16 cellular contexts compared by ENCODE assay signal in genomic region chr16:2184346-2184745, GRCh38.
DNase-seq lines count a peak whose midpoint lies in the region; ATAC-seq and TF ChIP-seq lines count a peak whose summit lies in the region.
"Had no signal": no experiment of that assay in that cellular context is flagged by ENCODE, and none has a peak within 500 bp of the region (broad histone marks: within the 10 kb centered on the region; RNA-seq: fewer than 3 reads in every experiment).

No MANE protein-coding gene starts in this region.

- in situ Hi-C loops in ACHN (cut with HindIII; ENCODE audit: low pct_ligation_motif_present, low pct_unique_long_range_greater_than_20kb, low sequenced_read_pairs) = no loop called here

- H4K20me1 ChIP-seq in BLaER1 treated with 17β-estradiol and CSF1 and Interleukin-3, amounts not matched to agents 10 nM and 100 nM = peaks cover 0 to 72% (median 37%) of the 10 kb centered on the region in 11 experiments; a peak in 16 of 22 replicates

- H3K27me3 Mint-ChIP-seq in memory B cell = no peaks in the 10 kb centered on the region
- H3K27me3 Mint-ChIP-seq in stimulated activated memory B cell treated with anti-CD40 and anti-IgM and Interleukin-4, amounts not matched to agents 10 μg/mL and 1 μg/mL and 100 μg/mL, for 72 hours = peaks cover 12% of the 10 kb centered on the region
- H3K27me3 Mint-ChIP-seq: CD4-positive, alpha-beta T cell; IgD-negative memory B cell had no signal

- H3K4me3 ChIP-seq in BLaER1 treated with 17β-estradiol and CSF1 and Interleukin-3, amounts not matched to agents 10 nM and 100 nM = peak overlapping the region in 2 of 10 experiments; percentile 25 to 57; a peak in 1 of 20 replicates
- H3K4me3 ChIP-seq in HEK293 (ENCODE audit: low read depth, low read length) = no peak overlapping the region
- H3K4me3 ChIP-seq: A549, GM12878 had no signal

- POLR2A ChIA-PET in HEK293 (lab: Yijun Ruan, JAX) = no interaction called here

- no peak for DNase-seq in memory B cell (ENCODE audit: low spot score in 2 of 2)
- no peak for DNase-seq in foreskin melanocyte
- DNase-seq in stimulated activated CD4-positive, alpha-beta T cell treated with anti-CD3 and anti-CD28 coated beads, Interleukin-2, amount 100 ng/mL, for 48 hours = no peak
- DNase-seq in ACHN = no peak
- DNase-seq: C1 segment of cervical spinal cord; CD4-positive, alpha-beta T cell; DMS79; GOT3; HCEC 1CT; KG1 had no signal

- H3K27ac Mint-ChIP-seq in memory B cell = no peak overlapping the region
- H3K27ac Mint-ChIP-seq in stimulated activated memory B cell treated with anti-CD40 and anti-IgM and Interleukin-4, amounts not matched to agents 10 μg/mL and 1 μg/mL and 100 μg/mL, for 72 hours = peak overlapping the region; percentile 9
- H3K27ac Mint-ChIP-seq: CD4-positive, alpha-beta T cell had no signal

- TF ChIP-seq CTCF in HEK293 (tag by site-specific recombination; IDR thresholded peaks at IDR 0.05) = no peak

- H3K9me3 ChIP-seq in BLaER1 treated with 17β-estradiol and CSF1 and Interleukin-3, amounts not matched to agents 10 nM and 100 nM (replicated peaks in 1 of 11) = no peaks in the 10 kb centered on the region
- H3K9me3 ChIP-seq in HEK293 (ENCODE audit: control insufficient read depth, insufficient read depth, low read depth, low read length) = no peaks in the 10 kb centered on the region
- H3K9me3 ChIP-seq: A549 had no signal

- CTCF ChIA-PET in HEK293 (lab: Yijun Ruan, JAX) = no interaction called here

- peaks cover 19 to 53% (median 40%) of the 10 kb centered on the region in 10 experiments; a peak in 19 of 20 replicates for H3K4me1 ChIP-seq in BLaER1 treated with 17β-estradiol and CSF1 and Interleukin-3, amounts not matched to agents 10 nM and 100 nM
- H3K4me1 ChIP-seq in HEK293 (ENCODE audit: control insufficient read depth, insufficient read depth, low read length) = no peaks in the 10 kb centered on the region
- H3K4me1 ChIP-seq: A549 had no signal

- peak overlapping the region; percentile 70 to 93 (median 86) for H3K4me2 ChIP-seq in BLaER1 treated with 17β-estradiol and CSF1 and Interleukin-3, amounts not matched to agents 10 nM and 100 nM
- H3K4me2 ChIP-seq: A549 had no signal

- peak overlapping the region; percentile 0 for H3K4me3 Mint-ChIP-seq in memory B cell
- no peak overlapping the region for H3K4me3 Mint-ChIP-seq in stimulated activated memory B cell treated with anti-CD40 and anti-IgM and Interleukin-4, amounts not matched to agents 10 μg/mL and 1 μg/mL and 100 μg/mL, for 72 hours
- H3K4me3 Mint-ChIP-seq: CD4-positive, alpha-beta T cell had no signal

- H3K9ac ChIP-seq in BLaER1 treated with 17β-estradiol and CSF1 and Interleukin-3, amounts not matched to agents 10 nM and 100 nM = peak overlapping the region in 5 of 11 experiments; percentile 32 to 66 (median 61); a peak in 4 of 22 replicates

- H3K9me3 Mint-ChIP-seq in memory B cell = no peaks in the 10 kb centered on the region
- no peaks in the 10 kb centered on the region for H3K9me3 Mint-ChIP-seq in stimulated activated memory B cell treated with anti-CD40 and anti-IgM and Interleukin-4, amounts not matched to agents 10 μg/mL and 1 μg/mL and 100 μg/mL, for 72 hours
- H3K9me3 Mint-ChIP-seq: CD4-positive, alpha-beta T cell; IgD-negative memory B cell had no signal

- H3K4me1 Mint-ChIP-seq in memory B cell = peaks cover 10% of the 10 kb centered on the region
- peaks cover 18% of the 10 kb centered on the region for H3K4me1 Mint-ChIP-seq in stimulated activated memory B cell treated with anti-CD40 and anti-IgM and Interleukin-4, amounts not matched to agents 10 μg/mL and 1 μg/mL and 100 μg/mL, for 72 hours

- peak overlapping the region in 3 of 11 experiments; percentile 31 to 70 (median 57); a peak in 2 of 22 replicates for H3K27ac ChIP-seq in BLaER1 treated with 17β-estradiol and CSF1 and Interleukin-3, amounts not matched to agents 10 nM and 100 nM
- no peak overlapping the region for H3K27ac ChIP-seq in HEK293 (ENCODE audit: extremely low read depth, low read depth, low read length)
- H3K27ac ChIP-seq: A549 had no signal

- no peaks in the 10 kb centered on the region; a peak in 1 of 22 replicates for H3K27me3 ChIP-seq in BLaER1 treated with 17β-estradiol and CSF1 and Interleukin-3, amounts not matched to agents 10 nM and 100 nM

- H3K36me3 ChIP-seq in BLaER1 treated with 17β-estradiol and CSF1 and Interleukin-3, amounts not matched to agents 10 nM and 100 nM = peaks cover 0 to 5% (median 0%) of the 10 kb centered on the region in 11 experiments; a peak in 3 of 22 replicates
- H3K36me3 ChIP-seq in HEK293 (ENCODE audit: control insufficient read depth in 2 of 2, insufficient read depth in 1 of 2, low read length in 2 of 2) = peaks cover 0 to 16% of the 10 kb centered on the region in 2 experiments; a peak in 1 of 3 replicates

- no peaks in the 10 kb centered on the region for H3K36me3 Mint-ChIP-seq in memory B cell
- no peaks in the 10 kb centered on the region for H3K36me3 Mint-ChIP-seq in stimulated activated memory B cell treated with anti-CD40 and anti-IgM and Interleukin-4, amounts not matched to agents 10 μg/mL and 1 μg/mL and 100 μg/mL, for 72 hours
- H3K36me3 Mint-ChIP-seq: IgD-negative memory B cell had no signal

- no peak for ATAC-seq in memory B cell (ENCODE audit: low read depth)
- no peak for ATAC-seq in stimulated activated memory B cell treated with anti-CD40 and anti-IgM and Interleukin-4, amounts not matched to agents 10 μg/mL and 1 μg/mL and 100 μg/mL, for 72 hours

TF ChIP-seq in HEK293, 187 proteins besides CTCF, POLR2A, EP300 and RAD21:
- TF ChIP-seq ZNF600 (tag by site-specific recombination; IDR thresholded peaks at IDR 0.05) (peak; percentile 61), ZNF571 (tag by site-specific recombination; IDR thresholded peaks at IDR 0.05) (no peak)
- TF ChIP-seq, protein P1, sequence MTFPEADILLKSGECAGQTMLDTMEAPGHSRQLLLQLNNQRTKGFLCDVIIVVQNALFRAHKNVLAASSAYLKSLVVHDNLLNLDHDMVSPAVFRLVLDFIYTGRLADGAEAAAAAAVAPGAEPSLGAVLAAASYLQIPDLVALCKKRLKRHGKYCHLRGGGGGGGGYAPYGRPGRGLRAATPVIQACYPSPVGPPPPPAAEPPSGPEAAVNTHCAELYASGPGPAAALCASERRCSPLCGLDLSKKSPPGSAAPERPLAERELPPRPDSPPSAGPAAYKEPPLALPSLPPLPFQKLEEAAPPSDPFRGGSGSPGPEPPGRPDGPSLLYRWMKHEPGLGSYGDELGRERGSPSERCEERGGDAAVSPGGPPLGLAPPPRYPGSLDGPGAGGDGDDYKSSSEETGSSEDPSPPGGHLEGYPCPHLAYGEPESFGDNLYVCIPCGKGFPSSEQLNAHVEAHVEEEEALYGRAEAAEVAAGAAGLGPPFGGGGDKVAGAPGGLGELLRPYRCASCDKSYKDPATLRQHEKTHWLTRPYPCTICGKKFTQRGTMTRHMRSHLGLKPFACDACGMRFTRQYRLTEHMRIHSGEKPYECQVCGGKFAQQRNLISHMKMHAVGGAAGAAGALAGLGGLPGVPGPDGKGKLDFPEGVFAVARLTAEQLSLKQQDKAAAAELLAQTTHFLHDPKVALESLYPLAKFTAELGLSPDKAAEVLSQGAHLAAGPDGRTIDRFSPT (tag by site-specific recombination; IDR thresholded peaks at IDR 0.05) = peak; percentile 68; the same call in 1 of the 2 replicates
TF ChIP-seq in HEK293: peak in this region for 2.
